ENCODE assay signal across 9 cellular contexts in the genomic region with DNA sequence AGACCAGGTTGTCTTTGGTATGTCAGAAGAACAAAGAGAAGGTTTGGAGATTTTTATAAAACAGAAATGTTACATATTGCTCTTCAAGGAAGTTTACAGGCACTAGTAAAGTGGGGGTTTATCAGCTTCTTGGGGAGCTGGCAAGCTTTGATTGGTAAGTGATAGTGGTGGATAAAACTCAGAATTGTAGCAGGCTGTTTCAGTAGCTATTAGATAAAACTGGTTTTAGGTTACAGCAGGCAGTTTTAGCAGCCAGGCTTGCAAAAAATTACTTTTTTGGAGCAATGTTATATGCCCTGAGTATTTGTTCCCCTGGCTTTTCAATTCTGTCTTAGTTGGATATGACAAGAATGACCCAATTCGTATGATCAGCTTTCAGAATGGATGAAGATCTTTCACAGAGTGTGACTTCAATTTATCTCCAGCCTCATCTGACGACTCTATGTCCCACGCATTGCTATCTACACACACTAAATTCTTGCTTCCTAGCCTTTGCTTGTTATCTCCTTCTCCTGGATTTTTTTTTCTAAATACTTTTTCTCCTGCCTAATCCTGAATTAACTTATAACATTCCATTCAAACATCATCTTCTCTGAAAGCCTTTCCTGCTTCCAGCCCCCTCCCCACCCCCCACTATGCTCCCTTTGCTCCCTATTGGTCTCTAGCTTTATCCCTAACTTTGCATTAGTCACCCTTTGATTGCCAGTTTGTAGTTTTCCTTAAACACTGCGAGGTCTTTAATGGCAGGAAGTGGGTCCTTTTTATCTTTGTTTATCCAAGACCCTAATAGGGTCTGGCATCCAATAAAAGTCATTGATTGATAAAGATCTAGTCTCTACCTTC. TPM values are rescaled to one million over a fixed set of nuclear protein-coding genes. Genes with fewer than 3 reads are reported as not detected.
DNase-seq lines count a peak whose midpoint lies in the region; ATAC-seq and TF ChIP-seq lines count a peak whose summit lies in the region.
"Had no signal": no experiment of that assay in that cellular context is flagged by ENCODE, and none has a peak within 500 bp of the region (broad histone marks: within the 10 kb centered on the region; RNA-seq: fewer than 3 reads in every experiment).

No MANE protein-coding gene starts in this region.

- peak overlapping the region; percentile 96; the same call in 1 of the 2 replicates for H3K4me2 ChIP-seq in SK-N-SH

- peaks cover 21 to 24% of the 10 kb centered on the region in 2 experiments for H3K4me1 ChIP-seq in SK-N-SH (ENCODE audit: control insufficient read depth in 1 of 2, insufficient read depth in 2 of 2, low read depth in 1 of 2, low read length in 1 of 2)
- peaks cover 12% of the 10 kb centered on the region for H3K4me1 ChIP-seq in psoas muscle

- no peak for DNase-seq in SK-N-SH
- DNase-seq in NCI-H226 = peak; percentile 36
- DNase-seq in effector memory CD8-positive, alpha-beta T cell = no peak
- no peak for DNase-seq in psoas muscle
- DNase-seq in SHP77 treated with DMSO at 0.1 percent for 48 hours (lab: John Stamatoyannopoulos, UW) = no peak
- no peak for DNase-seq in NCI-H2081 (lab: John Stamatoyannopoulos, UW)
- no peak for DNase-seq in NCI-H774 (lab: John Stamatoyannopoulos, UW)

- peaks cover under 1 to 4% of the 10 kb centered on the region in 2 experiments for H3K36me3 ChIP-seq in SK-N-SH (replicated peaks in 1 of 2; ENCODE audit: control insufficient read depth in 1 of 2, insufficient read depth in 2 of 2, low read length in 1 of 2)
- peaks cover 0 to 10% of the 10 kb centered on the region in 2 donors for H3K36me3 ChIP-seq in psoas muscle (ENCODE audit: insufficient read depth in 1 of 2, low read depth in 1 of 2)

- 48% methylated on average over 4 of the region's 4 CpGs for WGBS in SK-N-SH (ENCODE audit: low lambda C conversion rate)
- WGBS in psoas muscle, 3 donors = 69 to 78% (median 70%) methylated on average over 4 of the region's 4 CpGs

- H3K79me2 ChIP-seq in SK-N-SH (ENCODE audit: insufficient read depth) = peaks cover 34% of the 10 kb centered on the region

- TF ChIP-seq CTCF in SK-N-SH (IDR thresholded peaks at IDR 0.05) = no peak
- no peak for TF ChIP-seq CTCF in psoas muscle (IDR thresholded peaks at IDR 0.05)

- peak overlapping the region; percentile 84 to 88 for H3K27ac Mint-ChIP-seq in effector memory CD8-positive, alpha-beta T cell

- H3K9me3 Mint-ChIP-seq in effector memory CD8-positive, alpha-beta T cell = no peaks in the 10 kb centered on the region
- H3K9me3 Mint-ChIP-seq: dendritic cell treated with granulocyte-macrophage colony-stimulating factor and Interleukin-4, amounts not matched to agents 40 ng/mL and 50 ng/mL, for 4 days had no signal

- no peaks in the 10 kb centered on the region for H3K27me3 ChIP-seq in SK-N-SH (ENCODE audit: insufficient read depth)
- no peaks in the 10 kb centered on the region for H3K27me3 ChIP-seq in psoas muscle (ENCODE audit: insufficient read depth in 3 of 3, low read length in 2 of 3)

- no peak for TF ChIP-seq EP300 in SK-N-SH (IDR thresholded peaks at IDR 0.05; ENCODE audit: borderline replicate concordance in 1 of 2, low read depth in 1 of 2, low read length in 1 of 2)

- H3K27ac ChIP-seq in SK-N-SH (ENCODE audit: low read depth in 2 of 2, low read length in 1 of 2) = peak overlapping the region in 1 of 2 experiments; percentile 70; a peak in 2 of 4 replicates
- peak overlapping the region; percentile 86 for H3K27ac ChIP-seq in psoas muscle

- no peak overlapping the region for H3K4me3 ChIP-seq in SK-N-SH (ENCODE audit: low read depth in 2 of 2, low read length in 1 of 2)
- no peak overlapping the region for H3K4me3 ChIP-seq in psoas muscle

- H3K9me2 ChIP-seq in SK-N-SH = no peaks in the 10 kb centered on the region

- no peak overlapping the region; the same call in 1 of the 2 replicates for H3K9ac ChIP-seq in SK-N-SH

- ATAC-seq in SK-N-SH treated with all-trans-retinoic acid at 6 μM for 48 hours = no peak
- ATAC-seq in effector memory CD8-positive, alpha-beta T cell (replicated peaks) = no peak
- ATAC-seq in psoas muscle = no peak

- H2AFZ ChIP-seq in SK-N-SH (ENCODE audit: low read depth) = peak overlapping the region; percentile 71

- peaks cover 11% of the 10 kb centered on the region for H3K36me3 Mint-ChIP-seq in effector memory CD8-positive, alpha-beta T cell (ENCODE audit: insufficient read depth)

- POLR2A ChIA-PET in SK-N-SH (lab: Yijun Ruan, JAX) = no interaction called here

- peaks cover 26% of the 10 kb centered on the region for H3F3A ChIP-seq in SK-N-SH (replicated peaks; ENCODE audit: insufficient read depth)

- H3K4me1 Mint-ChIP-seq in effector memory CD8-positive, alpha-beta T cell (ENCODE audit: low read depth in 2 of 2) = peaks cover 29 to 49% of the 10 kb centered on the region in 2 donors

- intact Hi-C loops in psoas muscle (cut with DNase I) = loop anchor here in 1 of 2 donors (5.0 kb wide), 1 partner anchor 74 kb away; a partner anchor contains a TSS

- CTCF ChIA-PET in SK-N-SH (lab: Yijun Ruan, JAX) = interaction anchor here (0.7 to 0.8 kb wide), 3 partner anchors 10 to 134 kb away, joined by 3 read pairs; no protein-coding TSS in a partner anchor

- peak overlapping the region; percentile 94 to 95 for H3K4me3 Mint-ChIP-seq in effector memory CD8-positive, alpha-beta T cell

- H4K20me1 ChIP-seq in SK-N-SH (ENCODE audit: insufficient read depth) = peaks cover 16% of the 10 kb centered on the region

- no peaks in the 10 kb centered on the region for H3K27me3 Mint-ChIP-seq in effector memory CD8-positive, alpha-beta T cell
- H3K27me3 Mint-ChIP-seq: dendritic cell treated with granulocyte-macrophage colony-stimulating factor and Interleukin-4, amounts not matched to agents 40 ng/mL and 50 ng/mL, for 4 days had no signal

- no peak for TF ChIP-seq RAD21 in SK-N-SH (IDR thresholded peaks at IDR 0.05; ENCODE audit: low read length)

- H3K9me3 ChIP-seq in SK-N-SH (no peaks in the 10 kb centered on the region), psoas muscle (no peaks in the 10 kb centered on the region)

TF ChIP-seq in SK-N-SH, 30 proteins besides CTCF, POLR2A, EP300 and RAD21:
- TF ChIP-seq RFX5 (IDR thresholded peaks at IDR 0.05; ENCODE audit: low read length) = no peak

TF ChIP-seq in SK-N-SH treated with all-trans-retinoic acid at 6 μM for 48 hours, 23 proteins besides CTCF, POLR2A, EP300 and RAD21:
- TF ChIP-seq ZNF8 (CRISPR knock-in tag; IDR thresholded peaks at IDR 0.05) (no peak), BACH2 (CRISPR knock-in tag; IDR thresholded peaks at IDR 0.05; ENCODE audit: borderline replicate concordance) (no peak), PPARA (CRISPR knock-in tag; IDR thresholded peaks at IDR 0.05; ENCODE audit: borderline replicate concordance) (no peak), ISL1 (CRISPR knock-in tag; IDR thresholded peaks at IDR 0.05) (no peak), CSDC2 (CRISPR knock-in tag; IDR thresholded peaks at IDR 0.05) (no peak), RARB (CRISPR knock-in tag; IDR thresholded peaks at IDR 0.05) (no peak)

RNA-seq across cellular contexts. Expression of a gene that starts 1.0 kb away (rescaled TPM):
- polyA plus RNA-seq in SK-N-SH (2012; rRNA removed) = 40.5 and 51.4 TPM in 2 replicates
- 38.4 and 45.5 TPM in 2 replicates for polyA plus RNA-seq in SK-N-SH (2012; cell fraction: cytosol; rRNA removed)
- 27.1 and 33.1 TPM in 2 replicates for polyA plus RNA-seq in SK-N-SH (2012; cell fraction: nucleus; rRNA removed)
- 10 to 100 TPM in 3 of 4 donors, 1 to 10 TPM in 1; 9.6 to 18.3 (median 14.5) TPM for total RNA-seq in psoas muscle
- 10 to 100 TPM; 10.4 to 38.0 (median 17.6) TPM for polyA plus RNA-seq in psoas muscle

RNA-seq across cellular contexts. Expression of a gene that starts 5.1 kb away (rescaled TPM):
- 11.4 and 17.2 TPM in 2 replicates for polyA plus RNA-seq in SK-N-SH (2012; rRNA removed)
- 14.5 and 16.3 TPM in 2 replicates for polyA plus RNA-seq in SK-N-SH (2012; cell fraction: cytosol; rRNA removed)
- polyA plus RNA-seq in SK-N-SH (2012; cell fraction: nucleus; rRNA removed) = 15.2 and 23.4 TPM in 2 replicates
- total RNA-seq in psoas muscle = 1 to 10 TPM; 5.1 to 8.6 (median 7.3) TPM
- polyA plus RNA-seq in psoas muscle = 1 to 10 TPM; 2.4 to 5.6 (median 4.0) TPM

RNA-seq across cellular contexts. Expression of a gene that starts 51.4 kb away (rescaled TPM):
- polyA plus RNA-seq in SK-N-SH (2012; rRNA removed) = 205 and 251 TPM in 2 replicates
- 34.5 and 41.4 TPM in 2 replicates for polyA plus RNA-seq in SK-N-SH (2012; cell fraction: cytosol; rRNA removed)
- 1,856 and 2,057 TPM in 2 replicates for polyA plus RNA-seq in SK-N-SH (2012; cell fraction: nucleus; rRNA removed)
- 1 to 10 TPM; 1.5 to 2.8 (median 2.1) TPM for total RNA-seq in psoas muscle
- polyA plus RNA-seq in psoas muscle = 1 to 10 TPM; 1.0 to 2.4 (median 1.8) TPM

Comparison
In these comparisons a context has a peak if more than half of its experiments do, and no peak if none do; other contexts are left out.
1. RNA of a gene that starts 51.4 kb away (polyA plus RNA-seq): 34.5 to 2,057 TPM in SK-N-SH; 1.0 to 2.4 TPM in psoas muscle; every median in the first group is over 10 times any median in the second.